Comparison of ENCODE assay signal across 17 cellular contexts in the genomic region with DNA sequence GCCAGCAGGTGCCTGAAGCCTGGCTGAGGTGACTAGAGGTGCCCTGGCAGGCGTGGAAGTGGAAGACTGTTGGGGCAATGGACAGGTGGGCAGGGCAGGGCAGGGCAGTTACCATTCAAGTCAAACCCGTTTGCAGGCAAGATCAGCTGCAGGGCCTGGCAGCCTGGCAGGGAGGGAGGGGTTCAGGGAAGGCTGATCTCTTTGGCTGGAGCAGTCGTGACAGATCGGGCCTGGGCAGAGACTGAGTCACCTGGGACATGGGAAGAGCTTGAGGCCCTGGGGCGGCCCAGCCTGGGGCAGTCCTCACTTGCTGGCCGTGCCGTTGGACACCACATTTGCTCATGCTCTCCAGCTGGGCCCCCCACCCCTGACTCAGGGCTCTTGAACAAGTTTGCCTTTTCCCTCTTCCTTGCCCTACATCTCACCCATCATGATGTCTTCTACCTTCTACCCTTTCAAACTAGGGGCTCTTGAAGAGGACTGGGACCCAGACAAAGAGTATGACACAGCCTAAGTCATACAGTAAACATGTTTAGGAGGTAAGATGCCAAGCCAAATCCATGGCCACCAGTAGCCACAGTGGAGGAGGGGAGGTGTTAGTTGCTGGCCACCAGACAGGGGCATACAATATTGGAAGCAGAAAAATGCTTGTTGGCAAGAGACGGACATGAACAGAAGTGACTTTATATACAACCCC. TPM values are rescaled to one million over a fixed set of nuclear protein-coding genes. Genes with fewer than 3 reads are reported as not detected.
A peak's percentile ranks its signal among the peaks of the same experiment; 100 is the strongest.
DNase-seq lines count a peak whose midpoint lies in the region; ATAC-seq and TF ChIP-seq lines count a peak whose summit lies in the region.
"Had no signal": no experiment of that assay in that cellular context is flagged by ENCODE, and none has a peak within 500 bp of the region (broad histone marks: within the 10 kb centered on the region; RNA-seq: fewer than 3 reads in every experiment).

No MANE protein-coding gene starts in this region.

- TF ChIP-seq CTCF in colonic mucosa (IDR thresholded peaks at IDR 0.05): no peak
- TF ChIP-seq CTCF in nephron (IDR thresholded peaks at IDR 0.05; ENCODE audit: unreplicated experiment in 3 of 3): no peak
- TF ChIP-seq CTCF in testis (IDR thresholded peaks at IDR 0.05): no peak
- no peak for TF ChIP-seq CTCF in GM20000 (IDR thresholded peaks at IDR 0.05; ENCODE audit: extremely low read depth, missing control alignments)

- H3K9ac ChIP-seq in BLaER1 treated with 17β-estradiol and CSF1 and Interleukin-3, amounts not matched to agents 10 nM and 100 nM: no peak overlapping the region
- no peak overlapping the region for H3K9ac ChIP-seq in colonic mucosa (ENCODE audit: low read depth in 2 of 2, low read length in 2 of 2)

- H3K27me3 Mint-ChIP-seq in nephron (ENCODE audit: low read depth): peaks cover 9% of the 10 kb centered on the region
- H3K27me3 Mint-ChIP-seq in naive thymus-derived CD8-positive, alpha-beta T cell: peaks cover 8 to 40% (median 20%) of the 10 kb centered on the region in 5 donors

- H4K20me1 ChIP-seq in BLaER1 treated with 17β-estradiol and CSF1 and Interleukin-3, amounts not matched to agents 10 nM and 100 nM: peaks cover 0 to 54% (median 9%) of the 10 kb centered on the region in 11 experiments; a peak in 10 of 22 replicates

- DNase-seq in M059J (ENCODE audit: low read depth) (peak; percentile 79), colonic mucosa (peak; percentile 72), testis (no peak), pons (ENCODE audit: low spot score) (no peak), GM20000 (ENCODE audit: low spot score) (no peak)
- no peak for DNase-seq in naive thymus-derived CD8-positive, alpha-beta T cell
- DNase-seq: activated gamma-delta T cell; aorta; DND-41; NCI-H2107; SHP77 treated with DMSO at 0.1 percent for 48 hours; stimulated activated CD4-positive, alpha-beta T cell treated with anti-CD3 and anti-CD28 coated beads, Interleukin-12 subunit alpha, Interleukin-12 subunit beta, amount 100 ng/mL, for 4 hours had no signal

- ATAC-seq in naive thymus-derived CD8-positive, alpha-beta T cell: no peak

- intact Hi-C loops in colonic mucosa (cut with DNase I) (no loop called here), testis (cut with DNase I; ENCODE audit: low total_unique reads) (no loop called here)

- H3K36me3 ChIP-seq in BLaER1 treated with 17β-estradiol and CSF1 and Interleukin-3, amounts not matched to agents 10 nM and 100 nM: no peaks in the 10 kb centered on the region
- H3K36me3 ChIP-seq in colonic mucosa: no peaks in the 10 kb centered on the region
- H3K36me3 ChIP-seq in testis (ENCODE audit: low read depth, missing control alignments): no peaks in the 10 kb centered on the region
- H3K36me3 ChIP-seq: pancreas had no signal

- no peak for TF ChIP-seq POLR2A in testis (IDR thresholded peaks at IDR 0.05)

- no peak overlapping the region for H3K4me3 ChIP-seq in BLaER1 treated with 17β-estradiol and CSF1 and Interleukin-3, amounts not matched to agents 10 nM and 100 nM
- H3K4me3 ChIP-seq in colonic mucosa (no peak overlapping the region), testis (no peak overlapping the region)
- H3K4me3 ChIP-seq: pancreas had no signal

- H3K9me3 ChIP-seq in BLaER1 treated with 17β-estradiol and CSF1 and Interleukin-3, amounts not matched to agents 10 nM and 100 nM (replicated peaks in 1 of 11): no peaks in the 10 kb centered on the region
- H3K9me3 ChIP-seq in colonic mucosa: no peaks in the 10 kb centered on the region
- H3K9me3 ChIP-seq in testis: no peaks in the 10 kb centered on the region
- H3K9me3 ChIP-seq: pancreas had no signal

- POLR2A ChIA-PET in naive thymus-derived CD8-positive, alpha-beta T cell (lab: Charles Lee): no interaction called here

- WGBS in testis, 2 donors: 91 to 96% methylated on average over 7 to 8 of the region's 8 CpGs

- H3K4me2 ChIP-seq in BLaER1 treated with 17β-estradiol and CSF1 and Interleukin-3, amounts not matched to agents 10 nM and 100 nM: peak overlapping the region; percentile 12 to 74 (median 58); a peak in 20 of 22 replicates

- H3K27ac Mint-ChIP-seq in nephron: peak overlapping the region in 2 of 3 experiments; percentile 22 to 69
- no peak overlapping the region for H3K27ac Mint-ChIP-seq in naive thymus-derived CD8-positive, alpha-beta T cell
- H3K27ac Mint-ChIP-seq: B cell, memory B cell had no signal

- H3K27me3 ChIP-seq in BLaER1 treated with 17β-estradiol and CSF1 and Interleukin-3, amounts not matched to agents 10 nM and 100 nM: peaks cover 79 to 100% (median 99%) of the 10 kb centered on the region in 11 experiments
- H3K27me3 ChIP-seq in colonic mucosa (no peaks in the 10 kb centered on the region), testis (no peaks in the 10 kb centered on the region)
- H3K27me3 ChIP-seq: pancreas had no signal

- H3K4me1 Mint-ChIP-seq in nephron: peaks cover 10% of the 10 kb centered on the region
- peaks cover 0 to 5% (median 0%) of the 10 kb centered on the region in 4 donors for H3K4me1 Mint-ChIP-seq in naive thymus-derived CD8-positive, alpha-beta T cell
- H3K4me1 Mint-ChIP-seq: memory B cell had no signal

- H3K9me3 Mint-ChIP-seq in nephron: peaks cover 13% of the 10 kb centered on the region
- H3K9me3 Mint-ChIP-seq in naive thymus-derived CD8-positive, alpha-beta T cell: no peaks in the 10 kb centered on the region
- H3K9me3 Mint-ChIP-seq: memory B cell had no signal

- H3K27ac ChIP-seq in BLaER1 treated with 17β-estradiol and CSF1 and Interleukin-3, amounts not matched to agents 10 nM and 100 nM: peak overlapping the region in 1 of 11 experiments; percentile 9; a peak in 1 of 22 replicates
- H3K27ac ChIP-seq in colonic mucosa (no peak overlapping the region), testis (no peak overlapping the region)
- H3K27ac ChIP-seq: pancreas had no signal

- H3K36me3 Mint-ChIP-seq in nephron (ENCODE audit: low read depth): no peaks in the 10 kb centered on the region
- peaks cover 0 to 3% (median 0%) of the 10 kb centered on the region in 3 donors for H3K36me3 Mint-ChIP-seq in naive thymus-derived CD8-positive, alpha-beta T cell
- H3K36me3 Mint-ChIP-seq: memory B cell had no signal

- peaks cover 21 to 30% (median 23%) of the 10 kb centered on the region in 10 experiments for H3K4me1 ChIP-seq in BLaER1 treated with 17β-estradiol and CSF1 and Interleukin-3, amounts not matched to agents 10 nM and 100 nM
- H3K4me1 ChIP-seq in colonic mucosa (no peaks in the 10 kb centered on the region), testis (no peaks in the 10 kb centered on the region)
- H3K4me1 ChIP-seq: pancreas had no signal

- H3K4me3 Mint-ChIP-seq in nephron: peak overlapping the region; percentile 12 to 69 (median 22)
- H3K4me3 Mint-ChIP-seq in naive thymus-derived CD8-positive, alpha-beta T cell: peak overlapping the region in 1 of 10 donors; percentile 61

RNA-seq across cellular contexts. Expression of a gene that starts 2.0 kb away (rescaled TPM):
- total RNA-seq in M059J (2014; rRNA removed; shearing (Covaris generic)): 4.9 and 6.5 TPM in 2 replicates
- total RNA-seq in colonic mucosa: 1 to 10 TPM; 3.6 to 4.5 TPM
- 1 to 10 TPM; 5.9 to 6.9 TPM for total RNA-seq in testis
- 11.1 TPM for polyA plus RNA-seq in testis (ENCODE audit: insufficient read depth, low read depth, low replicate concordance)
- 1 to 10 TPM; 2.6 to 2.7 TPM for total RNA-seq in naive thymus-derived CD8-positive, alpha-beta T cell
- 1 to 10 TPM; 1.8 to 2.8 (median 2.6) TPM for polyA plus RNA-seq in naive thymus-derived CD8-positive, alpha-beta T cell

Comparison
In these comparisons a context has a peak if more than half of its experiments do, and no peak if none do; other contexts are left out.
1. DNase-seq: peak in M059J (single experiment) and colonic mucosa (single experiment); none in testis (single experiment), pons (single experiment), GM20000 (single experiment) and naive thymus-derived CD8-positive, alpha-beta T cell (0 of 10).
2. H3K27ac Mint-ChIP-seq: peak in nephron (2 of 3); none in naive thymus-derived CD8-positive, alpha-beta T cell (0 of 10).